Comparison of ENCODE assay signal across 24 cellular contexts in the genomic region with DNA sequence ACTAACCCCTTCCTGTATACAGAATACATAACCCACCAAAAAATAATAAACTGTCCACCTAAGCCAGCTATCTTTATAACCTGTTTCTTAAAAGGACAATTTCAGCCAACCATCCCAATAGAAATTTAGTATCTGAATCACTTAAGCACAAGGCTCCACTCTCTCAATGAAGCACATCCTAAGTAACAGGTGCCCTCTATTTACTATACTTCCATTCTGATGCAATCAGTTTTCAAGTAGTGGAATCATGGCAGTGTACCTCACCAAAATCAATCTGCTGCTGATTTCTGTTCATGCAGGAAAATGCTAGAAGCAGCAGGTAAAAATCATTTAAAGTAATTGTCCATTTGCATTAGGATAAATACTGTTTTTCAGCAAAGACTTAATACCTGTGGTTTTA. TPM values are rescaled to one million over a fixed set of nuclear protein-coding genes. Genes with fewer than 3 reads are reported as not detected.
DNase-seq lines count a peak whose midpoint lies in the region; ATAC-seq and TF ChIP-seq lines count a peak whose summit lies in the region.
"Had no signal": no experiment of that assay in that cellular context is flagged by ENCODE, and none has a peak within 500 bp of the region (broad histone marks: within the 10 kb centered on the region; RNA-seq: fewer than 3 reads in every experiment).

No MANE protein-coding gene starts in this region.

- TF ChIP-seq CTCF in activated CD8-positive, alpha-beta T cell treated with anti-CD3 and anti-CD28 coated beads for 36 hours (IDR thresholded peaks at IDR 0.05) = no peak
- TF ChIP-seq CTCF in DOHH2 (IDR thresholded peaks at IDR 0.05; ENCODE audit: low read depth, low read length, poor library complexity, severe bottlenecking) = no peak

- H3K9me2 ChIP-seq in DOHH2 (replicated peaks; ENCODE audit: control insufficient read depth, low read length) = no peaks in the 10 kb centered on the region

- H3K36me3 ChIP-seq in DOHH2 (ENCODE audit: control insufficient read depth, low read length) (peaks cover 79% of the 10 kb centered on the region), aorta (ENCODE audit: control insufficient read depth in 1 of 2, insufficient read depth in 2 of 2, low read length in 1 of 2) (peaks cover 2 to 5% of the 10 kb centered on the region in 2 donors)

- H3K36me3 Mint-ChIP-seq in activated CD8-positive, alpha-beta T cell treated with anti-CD3 and anti-CD28 coated beads for 36 hours (ENCODE audit: low read depth) = peaks cover 72% of the 10 kb centered on the region
- peaks cover 69% of the 10 kb centered on the region for H3K36me3 Mint-ChIP-seq in activated CD8-positive, alpha-beta T cell treated with anti-CD3 and anti-CD28 coated beads, Interleukin-2, amount 10 ng/mL, durations not matched to agents 7 days and 5 days (ENCODE audit: low read depth)
- H3K36me3 Mint-ChIP-seq in T-helper 1 cell treated with Interleukin-12 subunit alpha and Interleukin-12 subunit beta and Interleukin-4 antibody, amounts not matched to agents 30 μg/mL and 1 μg/mL, for 36 hours (ENCODE audit: low read depth) = peaks cover 64% of the 10 kb centered on the region
- peaks cover 67% of the 10 kb centered on the region for H3K36me3 Mint-ChIP-seq in activated naive CD8-positive, alpha-beta T cell treated with anti-CD3 and anti-CD28 coated beads for 36 hours

- H3K79me2 ChIP-seq in DOHH2 (ENCODE audit: control insufficient read depth, low read length) = peaks cover 24% of the 10 kb centered on the region

- peaks cover 2% of the 10 kb centered on the region for H3K9me3 Mint-ChIP-seq in activated CD8-positive, alpha-beta T cell treated with anti-CD3 and anti-CD28 coated beads for 36 hours
- H3K9me3 Mint-ChIP-seq in activated CD8-positive, alpha-beta T cell treated with anti-CD3 and anti-CD28 coated beads, Interleukin-2, amount 10 ng/mL, durations not matched to agents 7 days and 5 days (ENCODE audit: insufficient read depth) = no peaks in the 10 kb centered on the region
- H3K9me3 Mint-ChIP-seq in T-helper 1 cell treated with Interleukin-12 subunit alpha and Interleukin-12 subunit beta and Interleukin-4 antibody, amounts not matched to agents 30 μg/mL and 1 μg/mL, for 36 hours = no peaks in the 10 kb centered on the region
- H3K9me3 Mint-ChIP-seq in activated naive CD8-positive, alpha-beta T cell treated with anti-CD3 and anti-CD28 coated beads for 36 hours = no peaks in the 10 kb centered on the region

- ATAC-seq in activated CD8-positive, alpha-beta T cell treated with anti-CD3 and anti-CD28 coated beads for 36 hours = no peak
- ATAC-seq in activated CD8-positive, alpha-beta T cell treated with anti-CD3 and anti-CD28 coated beads, Interleukin-2, amount 10 ng/mL, durations not matched to agents 7 days and 5 days = no peak
- ATAC-seq in aorta (ENCODE audit: low FRiP score) = no peak
- ATAC-seq: A549 had no signal

- POLR2A ChIA-PET in activated CD8-positive, alpha-beta T cell treated with anti-CD3 and anti-CD28 coated beads for 36 hours (lab: Charles Lee) = no interaction called here
- POLR2A ChIA-PET in activated CD8-positive, alpha-beta T cell treated with anti-CD3 and anti-CD28 coated beads, Interleukin-2, amount 10 ng/mL, durations not matched to agents 7 days and 5 days (lab: Charles Lee) = no interaction called here

- H3K9me3 ChIP-seq in DOHH2 (ENCODE audit: control insufficient read depth, insufficient read depth, low read length) (no peaks in the 10 kb centered on the region), aorta (ENCODE audit: control insufficient read depth, low read length) (no peaks in the 10 kb centered on the region)
- H3K9me3 ChIP-seq: Peyer's patch had no signal

- intact Hi-C loops in activated CD8-positive, alpha-beta T cell treated with anti-CD3 and anti-CD28 coated beads for 36 hours (cut with micrococcal nuclease) = no loop called here
- intact Hi-C loops in aorta (cut with DNase I) = no loop called here

- CTCF ChIA-PET in activated CD8-positive, alpha-beta T cell treated with anti-CD3 and anti-CD28 coated beads for 36 hours (lab: Charles Lee) = interaction anchor here (1.3 kb wide), 1 partner anchor 8 kb away, joined by 3 read pairs; no protein-coding TSS in a partner anchor
- CTCF ChIA-PET in activated CD8-positive, alpha-beta T cell treated with anti-CD3 and anti-CD28 coated beads, Interleukin-2, amount 10 ng/mL, durations not matched to agents 7 days and 5 days (lab: Charles Lee) = no interaction called here

- H3K4me1 ChIP-seq in DOHH2 (ENCODE audit: control insufficient read depth, low read length) = peaks cover 79% of the 10 kb centered on the region
- H3K4me1 ChIP-seq in aorta (ENCODE audit: control insufficient read depth in 1 of 2, insufficient read depth in 2 of 2, low read length in 2 of 2) = no peaks in the 10 kb centered on the region

- peak overlapping the region; percentile 37 for H3K4me3 Mint-ChIP-seq in activated CD8-positive, alpha-beta T cell treated with anti-CD3 and anti-CD28 coated beads for 36 hours
- no peak overlapping the region for H3K4me3 Mint-ChIP-seq in activated CD8-positive, alpha-beta T cell treated with anti-CD3 and anti-CD28 coated beads, Interleukin-2, amount 10 ng/mL, durations not matched to agents 7 days and 5 days
- peak overlapping the region; percentile 47 for H3K4me3 Mint-ChIP-seq in T-helper 1 cell treated with Interleukin-12 subunit alpha and Interleukin-12 subunit beta and Interleukin-4 antibody, amounts not matched to agents 30 μg/mL and 1 μg/mL, for 36 hours
- H3K4me3 Mint-ChIP-seq in activated naive CD8-positive, alpha-beta T cell treated with anti-CD3 and anti-CD28 coated beads for 36 hours = no peak overlapping the region
- H3K4me3 Mint-ChIP-seq: B cell, CD14-positive monocyte had no signal

- DNase-seq in activated CD8-positive, alpha-beta T cell treated with anti-CD3 and anti-CD28 coated beads for 36 hours = no peak
- DNase-seq in activated CD8-positive, alpha-beta T cell treated with anti-CD3 and anti-CD28 coated beads, Interleukin-2, amount 10 ng/mL, durations not matched to agents 7 days and 5 days = no peak
- no peak for DNase-seq in activated naive CD8-positive, alpha-beta T cell treated with anti-CD3 and anti-CD28 coated beads for 36 hours
- DNase-seq in HuH-7.5 (ENCODE audit: low spot score) = no peak
- DNase-seq in SKM-1 treated with dmso at 0.1 percent for 144 hours (lab: John Stamatoyannopoulos, UW; ENCODE audit: unreplicated experiment) = no peak
- DNase-seq in aorta = no peak
- DNase-seq: DMS53, EL, GF-D8, GOT3, HCEC 1CT, KG1, NCI-H1092, NCI-H1436, NCI-H187 treated with DMSO at 0.1 percent for 48 hours, NCI-H226, NCI-H524, NCI-H774, Peyer's patch had no signal

- no peaks in the 10 kb centered on the region for H3K27me3 Mint-ChIP-seq in activated CD8-positive, alpha-beta T cell treated with anti-CD3 and anti-CD28 coated beads for 36 hours
- no peaks in the 10 kb centered on the region for H3K27me3 Mint-ChIP-seq in activated CD8-positive, alpha-beta T cell treated with anti-CD3 and anti-CD28 coated beads, Interleukin-2, amount 10 ng/mL, durations not matched to agents 7 days and 5 days (ENCODE audit: low read depth)
- no peaks in the 10 kb centered on the region for H3K27me3 Mint-ChIP-seq in T-helper 1 cell treated with Interleukin-12 subunit alpha and Interleukin-12 subunit beta and Interleukin-4 antibody, amounts not matched to agents 30 μg/mL and 1 μg/mL, for 36 hours (ENCODE audit: low read depth)
- no peaks in the 10 kb centered on the region for H3K27me3 Mint-ChIP-seq in activated naive CD8-positive, alpha-beta T cell treated with anti-CD3 and anti-CD28 coated beads for 36 hours
- H3K27me3 Mint-ChIP-seq: B cell had no signal

- H3K27ac Mint-ChIP-seq in activated CD8-positive, alpha-beta T cell treated with anti-CD3 and anti-CD28 coated beads for 36 hours = peak overlapping the region; percentile 95
- no peak overlapping the region for H3K27ac Mint-ChIP-seq in activated CD8-positive, alpha-beta T cell treated with anti-CD3 and anti-CD28 coated beads, Interleukin-2, amount 10 ng/mL, durations not matched to agents 7 days and 5 days
- peak overlapping the region; percentile 4 for H3K27ac Mint-ChIP-seq in T-helper 1 cell treated with Interleukin-12 subunit alpha and Interleukin-12 subunit beta and Interleukin-4 antibody, amounts not matched to agents 30 μg/mL and 1 μg/mL, for 36 hours
- H3K27ac Mint-ChIP-seq in activated naive CD8-positive, alpha-beta T cell treated with anti-CD3 and anti-CD28 coated beads for 36 hours = peak overlapping the region; percentile 67
- H3K27ac Mint-ChIP-seq: B cell, CD14-positive monocyte had no signal

- H4K20me1 ChIP-seq in DOHH2 (ENCODE audit: control insufficient read depth, insufficient read depth, low read depth, low read length) = no peaks in the 10 kb centered on the region

- H3F3A ChIP-seq in DOHH2 (ENCODE audit: control insufficient read depth, insufficient read depth) = peaks cover 19% of the 10 kb centered on the region

- H3K4me1 Mint-ChIP-seq in activated CD8-positive, alpha-beta T cell treated with anti-CD3 and anti-CD28 coated beads for 36 hours (ENCODE audit: low read depth) = peaks cover 76% of the 10 kb centered on the region
- H3K4me1 Mint-ChIP-seq in activated CD8-positive, alpha-beta T cell treated with anti-CD3 and anti-CD28 coated beads, Interleukin-2, amount 10 ng/mL, durations not matched to agents 7 days and 5 days (ENCODE audit: low read depth) = peaks cover 71% of the 10 kb centered on the region
- H3K4me1 Mint-ChIP-seq in T-helper 1 cell treated with Interleukin-12 subunit alpha and Interleukin-12 subunit beta and Interleukin-4 antibody, amounts not matched to agents 30 μg/mL and 1 μg/mL, for 36 hours (ENCODE audit: low read depth) = peaks cover 48% of the 10 kb centered on the region
- H3K4me1 Mint-ChIP-seq in activated naive CD8-positive, alpha-beta T cell treated with anti-CD3 and anti-CD28 coated beads for 36 hours = peaks cover 67% of the 10 kb centered on the region

- 0 out of 2 replicates have a peak overlapping the region, but pooled peaks have one; percentile 3 for H3K27ac ChIP-seq in DOHH2 (ENCODE audit: low read depth, low read length)
- H3K27ac ChIP-seq in aorta (ENCODE audit: low read depth in 1 of 2, low read length in 2 of 2) = no peak overlapping the region
- H3K27ac ChIP-seq: A549, Peyer's patch had no signal

- H3K4me3 ChIP-seq in DOHH2 (ENCODE audit: low read length) = no peak overlapping the region
- H3K4me3 ChIP-seq in aorta (ENCODE audit: low read length in 2 of 2) = no peak overlapping the region
- H3K4me3 ChIP-seq: A549, Peyer's patch had no signal

- H3K27me3 ChIP-seq in DOHH2 (ENCODE audit: control insufficient read depth, low read length) = no peaks in the 10 kb centered on the region
- H3K27me3 ChIP-seq in aorta (ENCODE audit: control insufficient read depth in 1 of 2, insufficient read depth in 2 of 2, low read length in 1 of 2) = no peaks in the 10 kb centered on the region
- H3K27me3 ChIP-seq: Peyer's patch had no signal

- peak overlapping the region; percentile 15 for H3K4me2 ChIP-seq in DOHH2 (ENCODE audit: low read length)
- H3K4me2 ChIP-seq: A549 had no signal

RNA-seq across cellular contexts. Expression of a gene that starts 4.8 kb away (rescaled TPM):
- total RNA-seq in activated CD8-positive, alpha-beta T cell treated with anti-CD3 and anti-CD28 coated beads for 36 hours = 10 to 100 TPM; 18.1 to 18.5 TPM
- total RNA-seq in activated CD8-positive, alpha-beta T cell treated with anti-CD3 and anti-CD28 coated beads, Interleukin-2, amount 10 ng/mL, durations not matched to agents 7 days and 5 days = 10 to 100 TPM; 11.7 to 13.2 TPM
- total RNA-seq in activated naive CD8-positive, alpha-beta T cell treated with anti-CD3 and anti-CD28 coated beads for 36 hours = 10 to 100 TPM; 15.6 to 16.2 TPM
- 10 to 100 TPM; 11.8 to 16.6 TPM for total RNA-seq in aorta
- 1 to 10 TPM; 6.5 to 9.3 TPM for polyA plus RNA-seq in aorta

RNA-seq across cellular contexts. Expression of a gene that starts 48.9 kb away (rescaled TPM):
- total RNA-seq in activated CD8-positive, alpha-beta T cell treated with anti-CD3 and anti-CD28 coated beads for 36 hours = 1 to 10 TPM; 2.3 to 2.5 TPM
- total RNA-seq in activated CD8-positive, alpha-beta T cell treated with anti-CD3 and anti-CD28 coated beads, Interleukin-2, amount 10 ng/mL, durations not matched to agents 7 days and 5 days = 1 to 10 TPM in 1 of 2 experiments, under 1 TPM in 1; 0.44 to 1.4 TPM
- under 1 TPM; 0.41 to 0.76 TPM for total RNA-seq in activated naive CD8-positive, alpha-beta T cell treated with anti-CD3 and anti-CD28 coated beads for 36 hours
- 10 to 100 TPM in 1 of 2 donors, 1 to 10 TPM in 1; 2.9 to 23.6 TPM for total RNA-seq in aorta
- polyA plus RNA-seq in aorta = under 1 TPM in 1 of 2 donors, not detected in 1; 0.36 TPM
- polyA plus RNA-seq: CD14-positive monocyte had no signal

Comparison
In these comparisons a context has a peak if more than half of its experiments do, and no peak if none do; other contexts are left out.
1. H3K4me3 Mint-ChIP-seq: peak in activated CD8-positive, alpha-beta T cell treated with anti-CD3 and anti-CD28 coated beads for 36 hours (single experiment) and T-helper 1 cell treated with Interleukin-12 subunit alpha and Interleukin-12 subunit beta and Interleukin-4 antibody, amounts not matched to agents 30 μg/mL and 1 μg/mL, for 36 hours (single experiment); none in activated CD8-positive, alpha-beta T cell treated with anti-CD3 and anti-CD28 coated beads, Interleukin-2, amount 10 ng/mL, durations not matched to agents 7 days and 5 days (single experiment) and activated naive CD8-positive, alpha-beta T cell treated with anti-CD3 and anti-CD28 coated beads for 36 hours (single experiment).